Comparison of ENCODE assay signal across 8 cellular contexts in genomic region chr17:28041844-28042656, GRCh38. TPM values are rescaled to one million over a fixed set of nuclear protein-coding genes. Genes with fewer than 3 reads are reported as not detected.
DNase-seq lines count a peak whose midpoint lies in the region; ATAC-seq and TF ChIP-seq lines count a peak whose summit lies in the region.

No MANE protein-coding gene starts in this region.

- peaks cover 24% of the 10 kb centered on the region for H3K4me1 ChIP-seq in thymus (ENCODE audit: control insufficient read depth, insufficient read depth, low read length)

- WGBS in thymus = 6% methylated on average over 34 of the region's 34 CpGs

- intact Hi-C loops in left colon (cut with DNase I, micrococcal nuclease) = no loop called here

- peak; percentile 10 for ATAC-seq in HG03442 (IDR thresholded peaks at IDR 0.05; ENCODE audit: unreplicated experiment)
- peak; percentile 24 for ATAC-seq in left colon

- no peaks in the 10 kb centered on the region for H3K9me3 ChIP-seq in thymus (ENCODE audit: control insufficient read depth)

- in situ Hi-C loops in astrocyte of the spinal cord (cut with HindIII; ENCODE audit: low sequenced_read_pairs) = no loop called here

- H3K36me3 ChIP-seq in thymus (ENCODE audit: control insufficient read depth, insufficient read depth) = no peaks in the 10 kb centered on the region

- H3K27ac ChIP-seq in thymus (ENCODE audit: low read depth) = peak overlapping the region; percentile 73

- DNase-seq in NCI-H82 (lab: John Stamatoyannopoulos, UW) = peak; percentile 72
- no peak for DNase-seq in NCI-H82 treated with DMSO at 0.1 percent for 48 hours (lab: John Stamatoyannopoulos, UW; ENCODE audit: unreplicated experiment)
- DNase-seq in astrocyte of the spinal cord (ENCODE audit: low read depth, low spot score) = no peak
- peak in 1 of 2 donors; percentile 24 for DNase-seq in left colon
- DNase-seq in NCI-H345 (lab: John Stamatoyannopoulos, UW) = no peak
- DNase-seq in RPMI8226 = no peak

- no peaks in the 10 kb centered on the region for H3K27me3 ChIP-seq in thymus (ENCODE audit: control insufficient read depth, insufficient read depth)

- H3K4me3 ChIP-seq in astrocyte of the spinal cord (ENCODE audit: low read depth, low read length) (peak overlapping the region; percentile 89), thymus (ENCODE audit: low read length) (peak overlapping the region; percentile 90)

- no peak for TF ChIP-seq CTCF in astrocyte of the spinal cord (IDR thresholded peaks at IDR 0.05; ENCODE audit: low read depth, low read length)

RNA-seq across cellular contexts. Expression of gene NLK, which starts 0.4 kb away (rescaled TPM):
- total RNA-seq in left colon = 10 to 100 TPM; 22.6 to 25.2 TPM
- 23.5 TPM for polyA plus RNA-seq in thymus
